In the genomic region with DNA sequence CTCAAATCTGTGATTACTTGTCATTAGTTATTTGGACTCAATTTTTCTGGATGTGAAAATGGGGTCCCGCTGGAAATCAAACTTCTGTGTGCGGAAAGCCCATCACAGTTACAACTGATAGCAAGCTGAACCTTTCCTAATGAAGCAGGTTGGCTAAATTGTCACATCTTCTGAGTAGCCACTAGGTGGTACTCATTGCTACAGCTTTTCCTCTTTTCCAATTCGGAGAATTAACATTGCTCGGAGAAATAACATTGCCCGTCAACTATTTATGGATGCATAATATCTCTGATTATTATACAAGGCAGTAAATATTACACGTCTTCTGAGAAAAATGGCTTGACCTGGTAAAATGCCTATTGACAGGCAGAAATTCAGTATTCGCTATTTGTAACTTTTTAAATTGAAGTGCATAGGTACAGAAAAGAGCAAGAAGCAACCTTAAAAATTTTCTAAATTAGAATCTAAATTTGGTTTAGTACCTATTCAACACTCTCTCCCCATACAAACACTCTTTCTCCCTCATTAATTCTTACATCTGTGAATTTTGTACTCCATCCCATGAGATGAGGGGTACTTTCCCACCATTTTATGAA, we compare ENCODE assay signal across 10 cellular contexts. TPM values are rescaled to one million over a fixed set of nuclear protein-coding genes. Genes with fewer than 3 reads are reported as not detected.
DNase-seq lines count a peak whose midpoint lies in the region; ATAC-seq and TF ChIP-seq lines count a peak whose summit lies in the region.
"Had no signal": no experiment of that assay in that cellular context is flagged by ENCODE, and none has a peak within 500 bp of the region (broad histone marks: within the 10 kb centered on the region; RNA-seq: fewer than 3 reads in every experiment).

No MANE protein-coding gene starts in this region.

- no peaks in the 10 kb centered on the region for H3K4me1 ChIP-seq in mesenchymal stem cell (ENCODE audit: control insufficient read depth, insufficient read depth, low read depth, low read length)
- H3K4me1 ChIP-seq: BLaER1 treated with 17β-estradiol and CSF1 and Interleukin-3, amounts not matched to agents 10 nM and 100 nM had no signal

- H3K36me3 Mint-ChIP-seq in brain, result no peaks in the 10 kb centered on the region
- no peaks in the 10 kb centered on the region for H3K36me3 Mint-ChIP-seq in activated naive CD8-positive, alpha-beta T cell treated with anti-CD3 and anti-CD28 coated beads, Interleukin-2, amount 50 U/mL, for 24 hours (ENCODE audit: low read depth)

- H3K14ac ChIP-seq in mesenchymal stem cell (ENCODE audit: low read length in 2 of 2), result no peak overlapping the region

- H3K4ac ChIP-seq in mesenchymal stem cell (ENCODE audit: low read depth in 1 of 2, low read length in 2 of 2), result no peak overlapping the region

- no peak overlapping the region for H2BK12ac ChIP-seq in mesenchymal stem cell (ENCODE audit: low read length in 2 of 2)

- H2BK5ac ChIP-seq in mesenchymal stem cell (ENCODE audit: low read depth, low read length, poor library complexity, severe bottlenecking), result no peak overlapping the region

- no peak overlapping the region for H3K4me3 Mint-ChIP-seq in brain
- H3K4me3 Mint-ChIP-seq in activated naive CD8-positive, alpha-beta T cell treated with anti-CD3 and anti-CD28 coated beads, Interleukin-2, amount 50 U/mL, for 24 hours, result no peak overlapping the region

- H3K36me3 ChIP-seq in mesenchymal stem cell (ENCODE audit: control insufficient read depth in 1 of 2, insufficient read depth in 2 of 2, low read depth in 1 of 2, low read length in 2 of 2), result no peaks in the 10 kb centered on the region
- H3K36me3 ChIP-seq: BLaER1 treated with 17β-estradiol and CSF1 and Interleukin-3, amounts not matched to agents 10 nM and 100 nM had no signal

- H2AFZ ChIP-seq in mesenchymal stem cell (ENCODE audit: low read depth, low read length), result no peak overlapping the region

- H3K27me3 ChIP-seq in mesenchymal stem cell (ENCODE audit: control insufficient read depth in 1 of 2, insufficient read depth in 1 of 2, low read length in 2 of 2), result peaks cover 25 to 28% of the 10 kb centered on the region in 2 experiments
- H3K27me3 ChIP-seq: BLaER1 treated with 17β-estradiol and CSF1 and Interleukin-3, amounts not matched to agents 10 nM and 100 nM had no signal

- peak overlapping the region in 1 of 5 experiments; percentile 58 for H3K27ac Mint-ChIP-seq in brain
- H3K27ac Mint-ChIP-seq in activated naive CD8-positive, alpha-beta T cell treated with anti-CD3 and anti-CD28 coated beads, Interleukin-2, amount 50 U/mL, for 24 hours, result no peak overlapping the region

- peak; percentile 3 to 25 for DNase-seq in NCI-H2081 (lab: John Stamatoyannopoulos, UW)
- no peak for DNase-seq in NCI-H2081 treated with DMSO at 0.1 percent for 48 hours (lab: John Stamatoyannopoulos, UW)
- DNase-seq in NCI-H1694 treated with DMSO at 0.1 percent for 48 hours (lab: John Stamatoyannopoulos, UW), result peak; percentile 50
- peak; percentile 27 for DNase-seq in mesenchymal stem cell
- DNase-seq in activated naive CD8-positive, alpha-beta T cell treated with anti-CD3 and anti-CD28 coated beads, Interleukin-2, amount 50 U/mL, for 24 hours, result no peak
- no peak for DNase-seq in activated effector memory CD4-positive, alpha-beta T cell treated with Interleukin-2 at 50 U/mL for 16 hours
- no peak for DNase-seq in stimulated activated CD4-positive, alpha-beta T cell treated with anti-CD3 and anti-CD28 coated beads, Interleukin-15, amount 100 ng/mL, for 24 hours

- no peak overlapping the region for H3K4me3 ChIP-seq in mesenchymal stem cell (ENCODE audit: insufficient read depth in 1 of 2, low read depth in 1 of 2, low read length in 2 of 2)
- H3K4me3 ChIP-seq: BLaER1 treated with 17β-estradiol and CSF1 and Interleukin-3, amounts not matched to agents 10 nM and 100 nM; skin epidermis had no signal

- H3K4me1 Mint-ChIP-seq in brain, result no peaks in the 10 kb centered on the region
- no peaks in the 10 kb centered on the region for H3K4me1 Mint-ChIP-seq in activated naive CD8-positive, alpha-beta T cell treated with anti-CD3 and anti-CD28 coated beads, Interleukin-2, amount 50 U/mL, for 24 hours

- no peak overlapping the region for H2BK120ac ChIP-seq in mesenchymal stem cell (ENCODE audit: low read depth, low read length)

- peak; percentile 61 to 77 for TF ChIP-seq CTCF in brain (conservative IDR thresholded peaks at IDR 0.05)

- no peak overlapping the region for H4K91ac ChIP-seq in mesenchymal stem cell (ENCODE audit: low read length)

- H2AK5ac ChIP-seq in mesenchymal stem cell (ENCODE audit: low read length, severe bottlenecking), result no peak overlapping the region

- no peak overlapping the region for H4K8ac ChIP-seq in mesenchymal stem cell (ENCODE audit: low read length)

- H3K9me3 Mint-ChIP-seq in brain, result peaks cover 0 to 6% (median 0%) of the 10 kb centered on the region in 5 experiments
- H3K9me3 Mint-ChIP-seq in activated naive CD8-positive, alpha-beta T cell treated with anti-CD3 and anti-CD28 coated beads, Interleukin-2, amount 50 U/mL, for 24 hours, result no peaks in the 10 kb centered on the region

- no peak overlapping the region for H3K23ac ChIP-seq in mesenchymal stem cell (ENCODE audit: low read length in 2 of 2)

- H3K27ac ChIP-seq in mesenchymal stem cell (ENCODE audit: low read length, poor library complexity, severe bottlenecking), result no peak overlapping the region
- H3K27ac ChIP-seq: BLaER1 treated with 17β-estradiol and CSF1 and Interleukin-3, amounts not matched to agents 10 nM and 100 nM; skin epidermis had no signal

- H2BK15ac ChIP-seq in mesenchymal stem cell (ENCODE audit: low read depth, poor library complexity, severe bottlenecking), result no peak overlapping the region

- no peak overlapping the region for H3K4me2 ChIP-seq in mesenchymal stem cell (ENCODE audit: low read length, poor library complexity, severe bottlenecking)
- H3K4me2 ChIP-seq: BLaER1 treated with 17β-estradiol and CSF1 and Interleukin-3, amounts not matched to agents 10 nM and 100 nM had no signal

- no peaks in the 10 kb centered on the region for H3K79me1 ChIP-seq in mesenchymal stem cell (replicated peaks; ENCODE audit: low read length, poor library complexity, severe bottlenecking)

- H3K9ac ChIP-seq in mesenchymal stem cell (ENCODE audit: low read length), result no peak overlapping the region
- H3K9ac ChIP-seq: BLaER1 treated with 17β-estradiol and CSF1 and Interleukin-3, amounts not matched to agents 10 nM and 100 nM had no signal

- no peaks in the 10 kb centered on the region for H3K9me3 ChIP-seq in mesenchymal stem cell (ENCODE audit: control insufficient read depth, low read length)

- 24% methylated on average over 2 of the region's 7 CpGs for WGBS in mesenchymal stem cell

- H3K18ac ChIP-seq in mesenchymal stem cell (ENCODE audit: low read depth in 1 of 2, low read length in 2 of 2), result no peak overlapping the region

- H3K27me3 Mint-ChIP-seq in brain, result peaks cover 76% of the 10 kb centered on the region
- H3K27me3 Mint-ChIP-seq in activated naive CD8-positive, alpha-beta T cell treated with anti-CD3 and anti-CD28 coated beads, Interleukin-2, amount 50 U/mL, for 24 hours, result peaks cover 39% of the 10 kb centered on the region

- no peak for ATAC-seq in activated naive CD8-positive, alpha-beta T cell treated with anti-CD3 and anti-CD28 coated beads, Interleukin-2, amount 50 U/mL, for 24 hours

RNA-seq across cellular contexts. Expression of a gene that starts 17.3 kb away (rescaled TPM):
- 28.9 TPM for polyA plus RNA-seq in brain (ENCODE audit: insufficient read depth, low read depth, low replicate concordance)
- 64.5 TPM for polyA plus RNA-seq in mesenchymal stem cell (2013, experiment 1 of 2)
- 69.0 TPM for polyA plus RNA-seq in mesenchymal stem cell (2013, experiment 2 of 2)

RNA-seq across cellular contexts. Expression of a gene that starts 26.2 kb away (rescaled TPM):
- 1.3 TPM for polyA plus RNA-seq in brain (ENCODE audit: insufficient read depth, low read depth, low replicate concordance)
- polyA plus RNA-seq in mesenchymal stem cell (2013, experiment 1 of 2), result 0.01 TPM
- polyA plus RNA-seq in mesenchymal stem cell (2013, experiment 2 of 2), result not detected

RNA-seq across cellular contexts. Expression of a gene that starts 36.4 kb away (rescaled TPM):
- polyA plus RNA-seq in brain (ENCODE audit: insufficient read depth, low read depth, low replicate concordance), result 22.1 TPM
- polyA plus RNA-seq in mesenchymal stem cell (2013, experiment 1 of 2), result 10.7 TPM
- 10.1 TPM for polyA plus RNA-seq in mesenchymal stem cell (2013, experiment 2 of 2)

RNA-seq across cellular contexts. Expression of a gene that starts 43.2 kb away (rescaled TPM):
- 423 TPM for polyA plus RNA-seq in brain (ENCODE audit: insufficient read depth, low read depth, low replicate concordance)
- 787 TPM for polyA plus RNA-seq in mesenchymal stem cell (2013, experiment 1 of 2)
- 779 TPM for polyA plus RNA-seq in mesenchymal stem cell (2013, experiment 2 of 2)

Comparison
In these comparisons a context has a peak if more than half of its experiments do, and no peak if none do; other contexts are left out.
1. DNase-seq: peak in NCI-H2081 (2 of 2), NCI-H1694 treated with DMSO at 0.1 percent for 48 hours (single experiment) and mesenchymal stem cell (single experiment); none in NCI-H2081 treated with DMSO at 0.1 percent for 48 hours (single experiment), activated naive CD8-positive, alpha-beta T cell treated with anti-CD3 and anti-CD28 coated beads, Interleukin-2, amount 50 U/mL, for 24 hours (single experiment), activated effector memory CD4-positive, alpha-beta T cell treated with Interleukin-2 at 50 U/mL for 16 hours (single experiment) and stimulated activated CD4-positive, alpha-beta T cell treated with anti-CD3 and anti-CD28 coated beads, Interleukin-15, amount 100 ng/mL, for 24 hours (single experiment).